3 cellular contexts compared by ENCODE assay signal in the genomic region with DNA sequence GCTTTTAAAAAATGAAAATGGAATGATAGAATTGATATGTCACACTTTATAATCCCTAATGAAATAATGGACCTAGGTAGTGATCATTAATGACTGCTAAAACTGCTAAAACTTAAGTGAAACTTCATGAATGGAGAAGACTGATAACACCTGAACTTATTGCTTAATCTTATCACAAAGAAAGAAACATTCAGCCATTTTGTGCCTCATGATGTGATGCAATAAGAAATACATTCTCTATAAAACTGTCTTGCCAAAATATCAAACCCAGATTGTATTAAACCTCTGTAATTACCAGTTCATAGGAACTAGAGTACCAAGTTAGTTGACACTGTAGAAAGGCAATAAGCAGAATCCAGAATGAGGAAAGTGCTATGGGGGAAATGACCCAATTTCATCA.
TF ChIP-seq lines count a peak whose summit lies in the region.

No MANE protein-coding gene starts in this region.

TF ChIP-seq in IMR-90, 13 proteins besides CTCF, POLR2A, EP300 and RAD21:
- TF ChIP-seq RFX5 (IDR thresholded peaks at IDR 0.05; ENCODE audit: low read depth, low read length): no peak
- TF ChIP-seq CEBPB (IDR thresholded peaks at IDR 0.05; ENCODE audit: low read depth, low read length): peak; percentile 51; the same call in 1 of the 2 replicates
- TF ChIP-seq, protein P1, sequence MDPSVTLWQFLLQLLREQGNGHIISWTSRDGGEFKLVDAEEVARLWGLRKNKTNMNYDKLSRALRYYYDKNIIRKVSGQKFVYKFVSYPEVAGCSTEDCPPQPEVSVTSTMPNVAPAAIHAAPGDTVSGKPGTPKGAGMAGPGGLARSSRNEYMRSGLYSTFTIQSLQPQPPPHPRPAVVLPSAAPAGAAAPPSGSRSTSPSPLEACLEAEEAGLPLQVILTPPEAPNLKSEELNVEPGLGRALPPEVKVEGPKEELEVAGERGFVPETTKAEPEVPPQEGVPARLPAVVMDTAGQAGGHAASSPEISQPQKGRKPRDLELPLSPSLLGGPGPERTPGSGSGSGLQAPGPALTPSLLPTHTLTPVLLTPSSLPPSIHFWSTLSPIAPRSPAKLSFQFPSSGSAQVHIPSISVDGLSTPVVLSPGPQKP (IDR thresholded peaks at IDR 0.05; ENCODE audit: borderline replicate concordance, low read depth, low read length): no peak

TF ChIP-seq in GM12878, 131 proteins besides CTCF, POLR2A, EP300 and RAD21 (continues in another document):
- TF ChIP-seq, protein P2, sequence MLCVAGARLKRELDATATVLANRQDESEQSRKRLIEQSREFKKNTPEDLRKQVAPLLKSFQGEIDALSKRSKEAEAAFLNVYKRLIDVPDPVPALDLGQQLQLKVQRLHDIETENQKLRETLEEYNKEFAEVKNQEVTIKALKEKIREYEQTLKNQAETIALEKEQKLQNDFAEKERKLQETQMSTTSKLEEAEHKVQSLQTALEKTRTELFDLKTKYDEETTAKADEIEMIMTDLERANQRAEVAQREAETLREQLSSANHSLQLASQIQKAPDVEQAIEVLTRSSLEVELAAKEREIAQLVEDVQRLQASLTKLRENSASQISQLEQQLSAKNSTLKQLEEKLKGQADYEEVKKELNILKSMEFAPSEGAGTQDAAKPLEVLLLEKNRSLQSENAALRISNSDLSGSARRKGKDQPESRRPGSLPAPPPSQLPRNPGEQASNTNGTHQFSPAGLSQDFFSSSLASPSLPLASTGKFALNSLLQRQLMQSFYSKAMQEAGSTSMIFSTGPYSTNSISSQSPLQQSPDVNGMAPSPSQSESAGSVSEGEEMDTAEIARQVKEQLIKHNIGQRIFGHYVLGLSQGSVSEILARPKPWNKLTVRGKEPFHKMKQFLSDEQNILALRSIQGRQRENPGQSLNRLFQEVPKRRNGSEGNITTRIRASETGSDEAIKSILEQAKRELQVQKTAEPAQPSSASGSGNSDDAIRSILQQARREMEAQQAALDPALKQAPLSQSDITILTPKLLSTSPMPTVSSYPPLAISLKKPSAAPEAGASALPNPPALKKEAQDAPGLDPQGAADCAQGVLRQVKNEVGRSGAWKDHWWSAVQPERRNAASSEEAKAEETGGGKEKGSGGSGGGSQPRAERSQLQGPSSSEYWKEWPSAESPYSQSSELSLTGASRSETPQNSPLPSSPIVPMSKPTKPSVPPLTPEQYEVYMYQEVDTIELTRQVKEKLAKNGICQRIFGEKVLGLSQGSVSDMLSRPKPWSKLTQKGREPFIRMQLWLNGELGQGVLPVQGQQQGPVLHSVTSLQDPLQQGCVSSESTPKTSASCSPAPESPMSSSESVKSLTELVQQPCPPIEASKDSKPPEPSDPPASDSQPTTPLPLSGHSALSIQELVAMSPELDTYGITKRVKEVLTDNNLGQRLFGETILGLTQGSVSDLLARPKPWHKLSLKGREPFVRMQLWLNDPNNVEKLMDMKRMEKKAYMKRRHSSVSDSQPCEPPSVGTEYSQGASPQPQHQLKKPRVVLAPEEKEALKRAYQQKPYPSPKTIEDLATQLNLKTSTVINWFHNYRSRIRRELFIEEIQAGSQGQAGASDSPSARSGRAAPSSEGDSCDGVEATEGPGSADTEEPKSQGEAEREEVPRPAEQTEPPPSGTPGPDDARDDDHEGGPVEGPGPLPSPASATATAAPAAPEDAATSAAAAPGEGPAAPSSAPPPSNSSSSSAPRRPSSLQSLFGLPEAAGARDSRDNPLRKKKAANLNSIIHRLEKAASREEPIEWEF (IDR thresholded peaks at IDR 0.05; ENCODE audit: insufficient replicate concordance, low read depth, low read length): no peak
- TF ChIP-seq JUNB (IDR thresholded peaks at IDR 0.05): no peak
- TF ChIP-seq, protein P3, sequence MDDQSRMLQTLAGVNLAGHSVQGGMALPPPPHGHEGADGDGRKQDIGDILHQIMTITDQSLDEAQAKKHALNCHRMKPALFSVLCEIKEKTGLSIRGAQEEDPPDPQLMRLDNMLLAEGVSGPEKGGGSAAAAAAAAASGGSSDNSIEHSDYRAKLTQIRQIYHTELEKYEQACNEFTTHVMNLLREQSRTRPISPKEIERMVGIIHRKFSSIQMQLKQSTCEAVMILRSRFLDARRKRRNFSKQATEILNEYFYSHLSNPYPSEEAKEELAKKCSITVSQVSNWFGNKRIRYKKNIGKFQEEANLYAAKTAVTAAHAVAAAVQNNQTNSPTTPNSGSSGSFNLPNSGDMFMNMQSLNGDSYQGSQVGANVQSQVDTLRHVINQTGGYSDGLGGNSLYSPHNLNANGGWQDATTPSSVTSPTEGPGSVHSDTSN (IDR thresholded peaks at IDR 0.05; ENCODE audit: insufficient replicate concordance, low read depth, low read length): no peak
- TF ChIP-seq EZH2 (IDR thresholded peaks at IDR 0.05; ENCODE audit: borderline replicate concordance, control insufficient read depth, low read depth, low read length): no peak
- TF ChIP-seq, protein P4, sequence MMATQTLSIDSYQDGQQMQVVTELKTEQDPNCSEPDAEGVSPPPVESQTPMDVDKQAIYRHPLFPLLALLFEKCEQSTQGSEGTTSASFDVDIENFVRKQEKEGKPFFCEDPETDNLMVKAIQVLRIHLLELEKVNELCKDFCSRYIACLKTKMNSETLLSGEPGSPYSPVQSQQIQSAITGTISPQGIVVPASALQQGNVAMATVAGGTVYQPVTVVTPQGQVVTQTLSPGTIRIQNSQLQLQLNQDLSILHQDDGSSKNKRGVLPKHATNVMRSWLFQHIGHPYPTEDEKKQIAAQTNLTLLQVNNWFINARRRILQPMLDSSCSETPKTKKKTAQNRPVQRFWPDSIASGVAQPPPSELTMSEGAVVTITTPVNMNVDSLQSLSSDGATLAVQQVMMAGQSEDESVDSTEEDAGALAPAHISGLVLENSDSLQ (IDR thresholded peaks at IDR 0.05): no peak
- no peak for TF ChIP-seq BCL11A (IDR thresholded peaks at IDR 0.05; ENCODE audit: low read depth, low read length)
- TF ChIP-seq, protein P5, sequence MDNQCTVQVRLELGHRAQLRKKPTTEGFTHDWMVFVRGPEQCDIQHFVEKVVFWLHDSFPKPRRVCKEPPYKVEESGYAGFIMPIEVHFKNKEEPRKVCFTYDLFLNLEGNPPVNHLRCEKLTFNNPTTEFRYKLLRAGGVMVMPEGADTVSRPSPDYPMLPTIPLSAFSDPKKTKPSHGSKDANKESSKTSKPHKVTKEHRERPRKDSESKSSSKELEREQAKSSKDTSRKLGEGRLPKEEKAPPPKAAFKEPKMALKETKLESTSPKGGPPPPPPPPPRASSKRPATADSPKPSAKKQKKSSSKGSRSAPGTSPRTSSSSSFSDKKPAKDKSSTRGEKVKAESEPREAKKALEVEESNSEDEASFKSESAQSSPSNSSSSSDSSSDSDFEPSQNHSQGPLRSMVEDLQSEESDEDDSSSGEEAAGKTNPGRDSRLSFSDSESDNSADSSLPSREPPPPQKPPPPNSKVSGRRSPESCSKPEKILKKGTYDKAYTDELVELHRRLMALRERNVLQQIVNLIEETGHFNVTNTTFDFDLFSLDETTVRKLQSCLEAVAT (IDR thresholded peaks at IDR 0.05): no peak
- no peak for TF ChIP-seq ZNF274 (IDR thresholded peaks at IDR 0.05; ENCODE audit: insufficient read depth, insufficient read length)
- TF ChIP-seq ZNF24 (IDR thresholded peaks at IDR 0.05): no peak
- TF ChIP-seq ZNF217 (IDR thresholded peaks at IDR 0.05): no peak
- no peak for TF ChIP-seq SREBF2 (IDR thresholded peaks at IDR 0.05; ENCODE audit: low read length)
- TF ChIP-seq, protein P1 (IDR thresholded peaks at IDR 0.05; ENCODE audit: low read depth, low read length): no peak
- no peak for TF ChIP-seq MEF2A (IDR thresholded peaks at IDR 0.05; ENCODE audit: insufficient read depth, low read depth, low read length)
- no peak for TF ChIP-seq ZZZ3 (IDR thresholded peaks at IDR 0.05; ENCODE audit: control insufficient read depth, insufficient read length, low read depth)

TF ChIP-seq in GM23338, 12 proteins besides CTCF, POLR2A, EP300 and RAD21 (continues in another document):
- TF ChIP-seq ZNF114 (CRISPR knock-in tag; IDR thresholded peaks at IDR 0.05) (no peak), NANOG (IDR thresholded peaks at IDR 0.05; ENCODE audit: borderline replicate concordance) (no peak), STAT1 (IDR thresholded peaks at IDR 0.05; ENCODE audit: unreplicated experiment) (no peak), ZNF331 (CRISPR knock-in tag; IDR thresholded peaks at IDR 0.05; ENCODE audit: low read depth) (no peak), CREB1 (CRISPR knock-in tag; IDR thresholded peaks at IDR 0.05; ENCODE audit: low read depth) (no peak), POLR2AphosphoS5 (IDR thresholded peaks at IDR 0.05; ENCODE audit: low read depth) (no peak), EZH2 (IDR thresholded peaks at IDR 0.05; ENCODE audit: low read depth, unreplicated experiment) (no peak)
- TF ChIP-seq, protein P6, sequence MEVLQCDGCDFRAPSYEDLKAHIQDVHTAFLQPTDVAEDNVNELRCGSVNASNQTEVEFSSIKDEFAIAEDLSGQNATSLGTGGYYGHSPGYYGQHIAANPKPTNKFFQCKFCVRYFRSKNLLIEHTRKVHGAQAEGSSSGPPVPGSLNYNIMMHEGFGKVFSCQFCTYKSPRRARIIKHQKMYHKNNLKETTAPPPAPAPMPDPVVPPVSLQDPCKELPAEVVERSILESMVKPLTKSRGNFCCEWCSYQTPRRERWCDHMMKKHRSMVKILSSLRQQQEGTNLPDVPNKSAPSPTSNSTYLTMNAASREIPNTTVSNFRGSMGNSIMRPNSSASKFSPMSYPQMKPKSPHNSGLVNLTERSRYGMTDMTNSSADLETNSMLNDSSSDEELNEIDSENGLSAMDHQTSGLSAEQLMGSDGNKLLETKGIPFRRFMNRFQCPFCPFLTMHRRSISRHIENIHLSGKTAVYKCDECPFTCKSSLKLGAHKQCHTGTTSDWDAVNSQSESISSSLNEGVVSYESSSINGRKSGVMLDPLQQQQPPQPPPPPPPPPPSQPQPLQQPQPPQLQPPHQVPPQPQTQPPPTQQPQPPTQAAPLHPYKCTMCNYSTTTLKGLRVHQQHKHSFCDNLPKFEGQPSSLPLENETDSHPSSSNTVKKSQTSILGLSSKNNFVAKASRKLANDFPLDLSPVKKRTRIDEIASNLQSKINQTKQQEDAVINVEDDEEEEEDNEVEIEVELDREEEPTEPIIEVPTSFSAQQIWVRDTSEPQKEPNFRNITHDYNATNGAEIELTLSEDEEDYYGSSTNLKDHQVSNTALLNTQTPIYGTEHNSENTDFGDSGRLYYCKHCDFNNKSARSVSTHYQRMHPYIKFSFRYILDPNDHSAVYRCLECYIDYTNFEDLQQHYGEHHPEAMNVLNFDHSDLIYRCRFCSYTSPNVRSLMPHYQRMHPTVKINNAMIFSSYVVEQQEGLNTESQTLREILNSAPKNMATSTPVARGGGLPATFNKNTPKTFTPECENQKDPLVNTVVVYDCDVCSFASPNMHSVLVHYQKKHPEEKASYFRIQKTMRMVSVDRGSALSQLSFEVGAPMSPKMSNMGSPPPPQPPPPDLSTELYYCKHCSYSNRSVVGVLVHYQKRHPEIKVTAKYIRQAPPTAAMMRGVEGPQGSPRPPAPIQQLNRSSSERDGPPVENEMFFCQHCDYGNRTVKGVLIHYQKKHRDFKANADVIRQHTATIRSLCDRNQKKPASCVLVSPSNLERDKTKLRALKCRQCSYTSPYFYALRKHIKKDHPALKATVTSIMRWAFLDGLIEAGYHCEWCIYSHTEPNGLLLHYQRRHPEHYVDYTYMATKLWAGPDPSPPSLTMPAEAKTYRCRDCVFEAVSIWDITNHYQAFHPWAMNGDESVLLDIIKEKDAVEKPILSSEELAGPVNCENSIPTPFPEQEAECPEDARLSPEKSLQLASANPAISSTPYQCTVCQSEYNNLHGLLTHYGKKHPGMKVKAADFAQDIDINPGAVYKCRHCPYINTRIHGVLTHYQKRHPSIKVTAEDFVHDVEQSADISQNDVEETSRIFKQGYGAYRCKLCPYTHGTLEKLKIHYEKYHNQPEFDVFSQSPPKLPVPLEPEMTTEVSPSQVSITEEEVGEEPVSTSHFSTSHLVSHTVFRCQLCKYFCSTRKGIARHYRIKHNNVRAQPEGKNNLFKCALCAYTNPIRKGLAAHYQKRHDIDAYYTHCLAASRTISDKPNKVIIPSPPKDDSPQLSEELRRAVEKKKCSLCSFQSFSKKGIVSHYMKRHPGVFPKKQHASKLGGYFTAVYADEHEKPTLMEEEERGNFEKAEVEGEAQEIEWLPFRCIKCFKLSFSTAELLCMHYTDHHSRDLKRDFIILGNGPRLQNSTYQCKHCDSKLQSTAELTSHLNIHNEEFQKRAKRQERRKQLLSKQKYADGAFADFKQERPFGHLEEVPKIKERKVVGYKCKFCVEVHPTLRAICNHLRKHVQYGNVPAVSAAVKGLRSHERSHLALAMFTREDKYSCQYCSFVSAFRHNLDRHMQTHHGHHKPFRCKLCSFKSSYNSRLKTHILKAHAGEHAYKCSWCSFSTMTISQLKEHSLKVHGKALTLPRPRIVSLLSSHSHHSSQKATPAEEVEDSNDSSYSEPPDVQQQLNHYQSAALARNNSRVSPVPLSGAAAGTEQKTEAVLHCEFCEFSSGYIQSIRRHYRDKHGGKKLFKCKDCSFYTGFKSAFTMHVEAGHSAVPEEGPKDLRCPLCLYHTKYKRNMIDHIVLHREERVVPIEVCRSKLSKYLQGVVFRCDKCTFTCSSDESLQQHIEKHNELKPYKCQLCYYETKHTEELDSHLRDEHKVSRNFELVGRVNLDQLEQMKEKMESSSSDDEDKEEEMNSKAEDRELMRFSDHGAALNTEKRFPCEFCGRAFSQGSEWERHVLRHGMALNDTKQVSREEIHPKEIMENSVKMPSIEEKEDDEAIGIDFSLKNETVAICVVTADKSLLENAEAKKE (CRISPR knock-in tag; IDR thresholded peaks at IDR 0.05): no peak
- TF ChIP-seq, protein P7, sequence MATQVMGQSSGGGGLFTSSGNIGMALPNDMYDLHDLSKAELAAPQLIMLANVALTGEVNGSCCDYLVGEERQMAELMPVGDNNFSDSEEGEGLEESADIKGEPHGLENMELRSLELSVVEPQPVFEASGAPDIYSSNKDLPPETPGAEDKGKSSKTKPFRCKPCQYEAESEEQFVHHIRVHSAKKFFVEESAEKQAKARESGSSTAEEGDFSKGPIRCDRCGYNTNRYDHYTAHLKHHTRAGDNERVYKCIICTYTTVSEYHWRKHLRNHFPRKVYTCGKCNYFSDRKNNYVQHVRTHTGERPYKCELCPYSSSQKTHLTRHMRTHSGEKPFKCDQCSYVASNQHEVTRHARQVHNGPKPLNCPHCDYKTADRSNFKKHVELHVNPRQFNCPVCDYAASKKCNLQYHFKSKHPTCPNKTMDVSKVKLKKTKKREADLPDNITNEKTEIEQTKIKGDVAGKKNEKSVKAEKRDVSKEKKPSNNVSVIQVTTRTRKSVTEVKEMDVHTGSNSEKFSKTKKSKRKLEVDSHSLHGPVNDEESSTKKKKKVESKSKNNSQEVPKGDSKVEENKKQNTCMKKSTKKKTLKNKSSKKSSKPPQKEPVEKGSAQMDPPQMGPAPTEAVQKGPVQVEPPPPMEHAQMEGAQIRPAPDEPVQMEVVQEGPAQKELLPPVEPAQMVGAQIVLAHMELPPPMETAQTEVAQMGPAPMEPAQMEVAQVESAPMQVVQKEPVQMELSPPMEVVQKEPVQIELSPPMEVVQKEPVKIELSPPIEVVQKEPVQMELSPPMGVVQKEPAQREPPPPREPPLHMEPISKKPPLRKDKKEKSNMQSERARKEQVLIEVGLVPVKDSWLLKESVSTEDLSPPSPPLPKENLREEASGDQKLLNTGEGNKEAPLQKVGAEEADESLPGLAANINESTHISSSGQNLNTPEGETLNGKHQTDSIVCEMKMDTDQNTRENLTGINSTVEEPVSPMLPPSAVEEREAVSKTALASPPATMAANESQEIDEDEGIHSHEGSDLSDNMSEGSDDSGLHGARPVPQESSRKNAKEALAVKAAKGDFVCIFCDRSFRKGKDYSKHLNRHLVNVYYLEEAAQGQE (IDR thresholded peaks at IDR 0.05; ENCODE audit: unreplicated experiment): no peak
